ENCODE assay signal across 2 cellular contexts in the genomic region with DNA sequence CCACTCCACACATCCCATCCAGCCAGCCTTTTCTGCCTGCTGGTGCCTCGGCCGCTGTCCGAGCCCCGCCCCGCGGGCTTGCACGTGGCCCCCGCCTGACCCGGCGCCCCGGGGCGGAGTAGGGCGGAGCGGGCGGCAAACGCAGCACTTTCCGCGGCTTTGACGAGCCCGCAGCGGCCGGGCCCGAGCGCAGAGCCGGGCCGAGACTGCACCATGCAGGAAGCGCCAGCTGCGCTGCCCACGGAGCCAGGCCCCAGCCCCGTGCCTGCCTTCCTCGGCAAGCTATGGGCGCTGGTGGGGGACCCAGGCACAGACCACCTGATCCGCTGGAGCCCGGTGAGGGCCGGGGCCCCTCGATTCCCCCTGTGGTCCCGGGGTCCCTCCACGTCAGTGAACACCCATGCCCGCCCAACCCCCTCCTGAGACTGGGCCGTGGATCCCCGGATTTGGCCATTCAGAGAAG.
A peak's percentile ranks its signal among the peaks of the same experiment; 100 is the strongest.
TF ChIP-seq lines count a peak whose summit lies in the region.

TSS of gene HSF4 (plus strand) at position 147 of the 463 bp plus-strand sequence. CDS start at position 214, 67 bp downstream.

TF ChIP-seq in GM12878, 131 proteins besides CTCF, POLR2A, EP300 and RAD21 (continues in another document):
- TF ChIP-seq, protein P1, sequence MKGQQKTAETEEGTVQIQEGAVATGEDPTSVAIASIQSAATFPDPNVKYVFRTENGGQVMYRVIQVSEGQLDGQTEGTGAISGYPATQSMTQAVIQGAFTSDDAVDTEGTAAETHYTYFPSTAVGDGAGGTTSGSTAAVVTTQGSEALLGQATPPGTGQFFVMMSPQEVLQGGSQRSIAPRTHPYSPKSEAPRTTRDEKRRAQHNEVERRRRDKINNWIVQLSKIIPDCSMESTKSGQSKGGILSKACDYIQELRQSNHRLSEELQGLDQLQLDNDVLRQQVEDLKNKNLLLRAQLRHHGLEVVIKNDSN (IDR thresholded peaks at IDR 0.05; ENCODE audit: borderline replicate concordance, extremely low read length, insufficient read depth, low read depth, low read length), result peak; percentile 55
- TF ChIP-seq BHLHE40 (IDR thresholded peaks at IDR 0.05; ENCODE audit: borderline replicate concordance in 1 of 2, low read depth in 2 of 2, low read length in 1 of 2) (peak; percentile 80 to 93; a peak in 3 of 4 replicates), SMARCA5 (IDR thresholded peaks at IDR 0.05) (peak; percentile 39; the same call in 1 of the 2 replicates), IKZF1 (conservative IDR thresholded peaks at IDR 0.05) (0 out of 2 replicates have a peak, but pooled peaks have one; percentile 37), NR2F1 (conservative IDR thresholded peaks at IDR 0.05) (peak; percentile 72), MXI1 (IDR thresholded peaks at IDR 0.05; ENCODE audit: low read depth, low read length) (peak; percentile 61; the same call in 1 of the 2 replicates), NR2C1 (IDR thresholded peaks at IDR 0.05) (0 out of 2 replicates have a peak, but pooled peaks have one; percentile 17), DPF2 (IDR thresholded peaks at IDR 0.05) (peak; percentile 59), BACH1 (IDR thresholded peaks at IDR 0.05; ENCODE audit: borderline replicate concordance) (peak; percentile 37; the same call in 1 of the 2 replicates), SREBF1 (IDR thresholded peaks at IDR 0.05; ENCODE audit: low read length) (no peak), LARP7 (IDR thresholded peaks at IDR 0.05) (0 out of 2 replicates have a peak, but pooled peaks have one; percentile 22), POU2F2 (IDR thresholded peaks at IDR 0.05; ENCODE audit: borderline replicate concordance, low read depth, low read length) (no peak)
- TF ChIP-seq, protein P2, sequence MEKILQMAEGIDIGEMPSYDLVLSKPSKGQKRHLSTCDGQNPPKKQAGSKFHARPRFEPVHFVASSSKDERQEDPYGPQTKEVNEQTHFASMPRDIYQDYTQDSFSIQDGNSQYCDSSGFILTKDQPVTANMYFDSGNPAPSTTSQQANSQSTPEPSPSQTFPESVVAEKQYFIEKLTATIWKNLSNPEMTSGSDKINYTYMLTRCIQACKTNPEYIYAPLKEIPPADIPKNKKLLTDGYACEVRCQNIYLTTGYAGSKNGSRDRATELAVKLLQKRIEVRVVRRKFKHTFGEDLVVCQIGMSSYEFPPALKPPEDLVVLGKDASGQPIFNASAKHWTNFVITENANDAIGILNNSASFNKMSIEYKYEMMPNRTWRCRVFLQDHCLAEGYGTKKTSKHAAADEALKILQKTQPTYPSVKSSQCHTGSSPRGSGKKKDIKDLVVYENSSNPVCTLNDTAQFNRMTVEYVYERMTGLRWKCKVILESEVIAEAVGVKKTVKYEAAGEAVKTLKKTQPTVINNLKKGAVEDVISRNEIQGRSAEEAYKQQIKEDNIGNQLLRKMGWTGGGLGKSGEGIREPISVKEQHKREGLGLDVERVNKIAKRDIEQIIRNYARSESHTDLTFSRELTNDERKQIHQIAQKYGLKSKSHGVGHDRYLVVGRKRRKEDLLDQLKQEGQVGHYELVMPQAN (conservative IDR thresholded peaks at IDR 0.05), result 0 out of 2 replicates have a peak, but pooled peaks have one; percentile 23
- TF ChIP-seq, protein P3, sequence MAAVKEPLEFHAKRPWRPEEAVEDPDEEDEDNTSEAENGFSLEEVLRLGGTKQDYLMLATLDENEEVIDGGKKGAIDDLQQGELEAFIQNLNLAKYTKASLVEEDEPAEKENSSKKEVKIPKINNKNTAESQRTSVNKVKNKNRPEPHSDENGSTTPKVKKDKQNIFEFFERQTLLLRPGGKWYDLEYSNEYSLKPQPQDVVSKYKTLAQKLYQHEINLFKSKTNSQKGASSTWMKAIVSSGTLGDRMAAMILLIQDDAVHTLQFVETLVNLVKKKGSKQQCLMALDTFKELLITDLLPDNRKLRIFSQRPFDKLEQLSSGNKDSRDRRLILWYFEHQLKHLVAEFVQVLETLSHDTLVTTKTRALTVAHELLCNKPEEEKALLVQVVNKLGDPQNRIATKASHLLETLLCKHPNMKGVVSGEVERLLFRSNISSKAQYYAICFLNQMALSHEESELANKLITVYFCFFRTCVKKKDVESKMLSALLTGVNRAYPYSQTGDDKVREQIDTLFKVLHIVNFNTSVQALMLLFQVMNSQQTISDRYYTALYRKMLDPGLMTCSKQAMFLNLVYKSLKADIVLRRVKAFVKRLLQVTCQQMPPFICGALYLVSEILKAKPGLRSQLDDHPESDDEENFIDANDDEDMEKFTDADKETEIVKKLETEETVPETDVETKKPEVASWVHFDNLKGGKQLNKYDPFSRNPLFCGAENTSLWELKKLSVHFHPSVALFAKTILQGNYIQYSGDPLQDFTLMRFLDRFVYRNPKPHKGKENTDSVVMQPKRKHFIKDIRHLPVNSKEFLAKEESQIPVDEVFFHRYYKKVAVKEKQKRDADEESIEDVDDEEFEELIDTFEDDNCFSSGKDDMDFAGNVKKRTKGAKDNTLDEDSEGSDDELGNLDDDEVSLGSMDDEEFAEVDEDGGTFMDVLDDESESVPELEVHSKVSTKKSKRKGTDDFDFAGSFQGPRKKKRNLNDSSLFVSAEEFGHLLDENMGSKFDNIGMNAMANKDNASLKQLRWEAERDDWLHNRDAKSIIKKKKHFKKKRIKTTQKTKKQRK (IDR thresholded peaks at IDR 0.05; ENCODE audit: low read depth, low read length), result no peak
- TF ChIP-seq, protein P4, sequence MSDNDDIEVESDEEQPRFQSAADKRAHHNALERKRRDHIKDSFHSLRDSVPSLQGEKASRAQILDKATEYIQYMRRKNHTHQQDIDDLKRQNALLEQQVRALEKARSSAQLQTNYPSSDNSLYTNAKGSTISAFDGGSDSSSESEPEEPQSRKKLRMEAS (IDR thresholded peaks at IDR 0.05; ENCODE audit: low read depth, low read length), result peak; percentile 50; the same call in 1 of the 2 replicates
- TF ChIP-seq, protein P5, sequence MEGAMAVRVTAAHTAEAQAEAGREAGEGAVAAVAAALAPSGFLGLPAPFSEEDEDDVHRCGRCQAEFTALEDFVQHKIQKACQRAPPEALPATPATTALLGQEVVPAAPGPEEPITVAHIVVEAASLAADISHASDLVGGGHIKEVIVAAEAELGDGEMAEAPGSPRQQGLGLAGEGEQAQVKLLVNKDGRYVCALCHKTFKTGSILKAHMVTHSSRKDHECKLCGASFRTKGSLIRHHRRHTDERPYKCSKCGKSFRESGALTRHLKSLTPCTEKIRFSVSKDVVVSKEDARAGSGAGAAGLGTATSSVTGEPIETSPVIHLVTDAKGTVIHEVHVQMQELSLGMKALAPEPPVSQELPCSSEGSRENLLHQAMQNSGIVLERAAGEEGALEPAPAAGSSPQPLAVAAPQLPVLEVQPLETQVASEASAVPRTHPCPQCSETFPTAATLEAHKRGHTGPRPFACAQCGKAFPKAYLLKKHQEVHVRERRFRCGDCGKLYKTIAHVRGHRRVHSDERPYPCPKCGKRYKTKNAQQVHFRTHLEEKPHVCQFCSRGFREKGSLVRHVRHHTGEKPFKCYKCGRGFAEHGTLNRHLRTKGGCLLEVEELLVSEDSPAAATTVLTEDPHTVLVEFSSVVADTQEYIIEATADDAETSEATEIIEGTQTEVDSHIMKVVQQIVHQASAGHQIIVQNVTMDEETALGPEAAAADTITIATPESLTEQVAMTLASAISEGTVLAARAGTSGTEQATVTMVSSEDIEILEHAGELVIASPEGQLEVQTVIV (IDR thresholded peaks at IDR 0.05; ENCODE audit: borderline replicate concordance, partially characterized antibody), result no peak

TF ChIP-seq in HEK293T, 16 proteins besides CTCF, POLR2A, EP300 and RAD21 (continued from another document):
- TF ChIP-seq, protein P6, sequence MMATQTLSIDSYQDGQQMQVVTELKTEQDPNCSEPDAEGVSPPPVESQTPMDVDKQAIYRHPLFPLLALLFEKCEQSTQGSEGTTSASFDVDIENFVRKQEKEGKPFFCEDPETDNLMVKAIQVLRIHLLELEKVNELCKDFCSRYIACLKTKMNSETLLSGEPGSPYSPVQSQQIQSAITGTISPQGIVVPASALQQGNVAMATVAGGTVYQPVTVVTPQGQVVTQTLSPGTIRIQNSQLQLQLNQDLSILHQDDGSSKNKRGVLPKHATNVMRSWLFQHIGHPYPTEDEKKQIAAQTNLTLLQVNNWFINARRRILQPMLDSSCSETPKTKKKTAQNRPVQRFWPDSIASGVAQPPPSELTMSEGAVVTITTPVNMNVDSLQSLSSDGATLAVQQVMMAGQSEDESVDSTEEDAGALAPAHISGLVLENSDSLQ (IDR thresholded peaks at IDR 0.05), result no peak
- TF ChIP-seq BHLHE40 (IDR thresholded peaks at IDR 0.05; ENCODE audit: borderline replicate concordance) (no peak), ARNT (IDR thresholded peaks at IDR 0.05) (no peak), L3MBTL2 (conservative IDR thresholded peaks at IDR 0.05) (no peak), CTBP1 (IDR thresholded peaks at IDR 0.05; ENCODE audit: borderline replicate concordance) (no peak), HDGF (IDR thresholded peaks at IDR 0.05; ENCODE audit: borderline replicate concordance) (no peak)
